In genomic region chr15:101407439-101407838, GRCh38 we compare ENCODE assay signal across 13 cellular contexts.
A peak's percentile ranks its signal among the peaks of the same experiment; 100 is the strongest.
DNase-seq lines count a peak whose midpoint lies in the region; ATAC-seq and TF ChIP-seq lines count a peak whose summit lies in the region.
"Had no signal": no experiment of that assay in that cellular context is flagged by ENCODE, and none has a peak within 500 bp of the region (broad histone marks: within the 10 kb centered on the region; RNA-seq: fewer than 3 reads in every experiment).

No MANE protein-coding gene starts in this region.

- peak; percentile 99 for ATAC-seq in GM21786 (IDR thresholded peaks at IDR 0.05; ENCODE audit: unreplicated experiment)
- ATAC-seq in HG03378 (IDR thresholded peaks at IDR 0.05; ENCODE audit: unreplicated experiment), result peak; percentile 100
- ATAC-seq in upper lobe of right lung, result no peak

- no peaks in the 10 kb centered on the region for H3K9me3 ChIP-seq in upper lobe of right lung
- H3K9me3 ChIP-seq: A549, upper lobe of left lung had no signal

- peak; percentile 22 to 24 for DNase-seq in activated T-cell treated with anti-CD3 and anti-CD28 coated beads, Interleukin-2, amount 50 U/mL, for 48 hours
- DNase-seq in activated T-cell treated with anti-CD3 and anti-CD28 coated beads for 4 hours (no peak), upper lobe of right lung (peak; percentile 30), NCI-H128 (lab: John Stamatoyannopoulos, UW; ENCODE audit: unreplicated experiment) (no peak), SK-N-DZ (ENCODE audit: low spot score) (no peak), NCI-H1417 (lab: John Stamatoyannopoulos, UW) (no peak)
- DNase-seq: effector CD8-positive, alpha-beta T cell; GF-D8; stimulated activated CD4-positive, alpha-beta T cell treated with anti-CD3 and anti-CD28 coated beads, Interleukin-4, amount 100 ng/mL, for 4 hours; upper lobe of left lung had no signal

- no peak for TF ChIP-seq CTCF in upper lobe of right lung (IDR thresholded peaks at IDR 0.05)

- intact Hi-C loops in upper lobe of right lung (cut with DNase I), result no loop called here

- no peaks in the 10 kb centered on the region for H3K36me3 ChIP-seq in upper lobe of right lung
- H3K36me3 ChIP-seq: upper lobe of left lung had no signal

- H3K27me3 ChIP-seq in upper lobe of right lung, result no peaks in the 10 kb centered on the region
- H3K27me3 ChIP-seq: upper lobe of left lung had no signal

- H3K27ac ChIP-seq in upper lobe of right lung, result no peak overlapping the region
- H3K27ac ChIP-seq: A549, upper lobe of left lung had no signal

- H3K4me3 ChIP-seq in upper lobe of right lung, result no peak overlapping the region
- H3K4me3 ChIP-seq: A549, upper lobe of left lung had no signal

- no peaks in the 10 kb centered on the region for H3K4me1 ChIP-seq in upper lobe of right lung
- H3K4me1 ChIP-seq: A549, upper lobe of left lung had no signal

Comparison
In these comparisons a context has a peak if more than half of its experiments do, and no peak if none do; other contexts are left out.
1. DNase-seq: peak in activated T-cell treated with anti-CD3 and anti-CD28 coated beads, Interleukin-2, amount 50 U/mL, for 48 hours (2 of 2) and upper lobe of right lung (single experiment); none in activated T-cell treated with anti-CD3 and anti-CD28 coated beads for 4 hours (single experiment), NCI-H128 (single experiment), SK-N-DZ (single experiment) and NCI-H1417 (0 of 3).